Comparison of ENCODE assay signal across 25 cellular contexts in genomic region chr12:8028267-8028666, GRCh38. TPM values are rescaled to one million over a fixed set of nuclear protein-coding genes. Genes with fewer than 3 reads are reported as not detected.
DNase-seq lines count a peak whose midpoint lies in the region; ATAC-seq, FAIRE-seq and TF ChIP-seq lines count a peak whose summit lies in the region.
"Had no signal": no experiment of that assay in that cellular context is flagged by ENCODE, and none has a peak within 500 bp of the region (broad histone marks: within the 10 kb centered on the region; RNA-seq: fewer than 3 reads in every experiment).

No MANE protein-coding gene starts in this region.

- no peak for TF ChIP-seq CTCF in HCT116 (IDR thresholded peaks at IDR 0.05 in 2 of 3, conservative IDR thresholded peaks at IDR 0.05 in 1 of 3; ENCODE audit: borderline replicate concordance in 1 of 3, insufficient read depth in 1 of 3, low read depth in 2 of 3, low read length in 2 of 3)
- no peak for TF ChIP-seq CTCF in neural crest cell (conservative IDR thresholded peaks at IDR 0.05)
- TF ChIP-seq CTCF in tibial artery (IDR thresholded peaks at IDR 0.05) = no peak
- no peak for TF ChIP-seq CTCF in kidney (IDR thresholded peaks at IDR 0.05; ENCODE audit: borderline replicate concordance, extremely low read depth, insufficient read depth)

- peaks cover 11 to 33% of the 10 kb centered on the region in 2 experiments; a peak in 3 of 4 replicates for H3K4me1 ChIP-seq in HCT116 (ENCODE audit: control insufficient read depth in 1 of 2, insufficient read depth in 2 of 2, low read length in 2 of 2)
- H3K4me1 ChIP-seq in tibial artery = peaks cover 0 to 15% (median 6%) of the 10 kb centered on the region in 4 donors
- H3K4me1 ChIP-seq in kidney (ENCODE audit: control insufficient read depth in 1 of 2, insufficient read depth in 1 of 2, low read depth in 1 of 2, low read length in 2 of 2) = peaks cover 0 to 3% of the 10 kb centered on the region in 2 donors

- peak overlapping the region; percentile 20 for H3K27ac Mint-ChIP-seq in activated CD4-positive, alpha-beta memory T cell treated with anti-CD3 and anti-CD28 coated beads for 36 hours
- H3K27ac Mint-ChIP-seq in activated CD4-positive, alpha-beta memory T cell treated with anti-CD3 and anti-CD28 coated beads, Interleukin-2, amount 10 ng/mL, durations not matched to agents 7 days and 5 days = no peak overlapping the region
- H3K27ac Mint-ChIP-seq in effector memory CD8-positive, alpha-beta T cell = no peak overlapping the region
- no peak overlapping the region for H3K27ac Mint-ChIP-seq in neural crest cell (ENCODE audit: unreplicated experiment)

- peaks cover 4% of the 10 kb centered on the region for H3K79me2 ChIP-seq in HCT116 (ENCODE audit: insufficient read depth, low read length)

- DNase-seq in activated CD4-positive, alpha-beta memory T cell treated with anti-CD3 and anti-CD28 coated beads for 36 hours = no peak
- no peak for DNase-seq in activated CD4-positive, alpha-beta memory T cell treated with anti-CD3 and anti-CD28 coated beads, Interleukin-2, amount 10 ng/mL, durations not matched to agents 7 days and 5 days
- DNase-seq in HCT116 (ENCODE audit: low read depth, low spot score) = no peak
- no peak for DNase-seq in effector memory CD8-positive, alpha-beta T cell
- DNase-seq in neural crest cell (ENCODE audit: low read depth, low spot score) = no peak
- no peak for DNase-seq in tibial artery
- no peak for DNase-seq in NCI-H345 (lab: John Stamatoyannopoulos, UW)
- no peak for DNase-seq in kidney
- DNase-seq: activated CD4-positive, alpha-beta T cell treated with anti-CD3 and anti-CD28 coated beads for 4 hours; amniotic stem cell; esophagus squamous epithelium; HCEC 1CT; left ventricle myocardium superior; NCI-H1092 treated with DMSO at 0.1 percent for 48 hours; NCI-H187 treated with DMSO at 0.1 percent for 48 hours; psoas muscle had no signal

- H2AFZ ChIP-seq in HCT116 (ENCODE audit: low read depth, low read length, poor library complexity, severe bottlenecking) = no peak overlapping the region

- no peaks in the 10 kb centered on the region for H3K27me3 Mint-ChIP-seq in activated CD4-positive, alpha-beta memory T cell treated with anti-CD3 and anti-CD28 coated beads for 36 hours
- no peaks in the 10 kb centered on the region for H3K27me3 Mint-ChIP-seq in activated CD4-positive, alpha-beta memory T cell treated with anti-CD3 and anti-CD28 coated beads, Interleukin-2, amount 10 ng/mL, durations not matched to agents 7 days and 5 days
- no peaks in the 10 kb centered on the region for H3K27me3 Mint-ChIP-seq in effector memory CD8-positive, alpha-beta T cell
- H3K27me3 Mint-ChIP-seq in neural crest cell (ENCODE audit: low read depth) = peaks cover 2% of the 10 kb centered on the region

- H3K9me3 Mint-ChIP-seq in activated CD4-positive, alpha-beta memory T cell treated with anti-CD3 and anti-CD28 coated beads for 36 hours = no peaks in the 10 kb centered on the region
- H3K9me3 Mint-ChIP-seq in activated CD4-positive, alpha-beta memory T cell treated with anti-CD3 and anti-CD28 coated beads, Interleukin-2, amount 10 ng/mL, durations not matched to agents 7 days and 5 days = no peaks in the 10 kb centered on the region
- H3K9me3 Mint-ChIP-seq in effector memory CD8-positive, alpha-beta T cell = no peaks in the 10 kb centered on the region
- H3K9me3 Mint-ChIP-seq in neural crest cell = no peaks in the 10 kb centered on the region

- no peaks in the 10 kb centered on the region for H3K27me3 ChIP-seq in HCT116 (ENCODE audit: insufficient read depth, low read length)
- H3K27me3 ChIP-seq in tibial artery = no peaks in the 10 kb centered on the region
- H3K27me3 ChIP-seq: esophagus squamous epithelium, hepatocyte, neutrophil had no signal

- no peak overlapping the region for H3K4me3 Mint-ChIP-seq in activated CD4-positive, alpha-beta memory T cell treated with anti-CD3 and anti-CD28 coated beads for 36 hours
- H3K4me3 Mint-ChIP-seq in activated CD4-positive, alpha-beta memory T cell treated with anti-CD3 and anti-CD28 coated beads, Interleukin-2, amount 10 ng/mL, durations not matched to agents 7 days and 5 days = no peak overlapping the region
- H3K4me3 Mint-ChIP-seq in effector memory CD8-positive, alpha-beta T cell = peak overlapping the region; percentile 94 to 99
- peak overlapping the region; percentile 83 for H3K4me3 Mint-ChIP-seq in neural crest cell

- intact Hi-C loops in activated CD4-positive, alpha-beta memory T cell treated with anti-CD3 and anti-CD28 coated beads for 36 hours (cut with micrococcal nuclease) = no loop called here
- intact Hi-C loops in HCT116 (cut with micrococcal nuclease) (loop anchor here (5.0 kb wide), 1 partner anchor 54 kb away; the partner anchor contains the start of gene NECAP1), tibial artery (cut with DNase I; ENCODE audit: low total_unique reads) (no loop called here), kidney (cut with DNase I) (no loop called here)

- H3K27ac ChIP-seq in HCT116 (ENCODE audit: low read depth, low read length) (no peak overlapping the region; the same call in 1 of the 2 replicates), tibial artery (no peak overlapping the region), kidney (ENCODE audit: low read depth in 2 of 2, low read length in 2 of 2) (no peak overlapping the region)
- H3K27ac ChIP-seq: coronary artery had no signal

- RAD21 ChIA-PET in HCT116 (lab: Charles Lee; ENCODE audit: low non-redundant PET in 1 of 2, low total read pairs in 2 of 2, uncharacterized antibody in 2 of 2, unreplicated experiment in 2 of 2) = no interaction called here

- H3K4me1 Mint-ChIP-seq in activated CD4-positive, alpha-beta memory T cell treated with anti-CD3 and anti-CD28 coated beads for 36 hours (ENCODE audit: low read depth) = peaks cover 15% of the 10 kb centered on the region
- H3K4me1 Mint-ChIP-seq in activated CD4-positive, alpha-beta memory T cell treated with anti-CD3 and anti-CD28 coated beads, Interleukin-2, amount 10 ng/mL, durations not matched to agents 7 days and 5 days = peaks cover 24% of the 10 kb centered on the region
- H3K4me1 Mint-ChIP-seq in effector memory CD8-positive, alpha-beta T cell (ENCODE audit: low read depth in 2 of 2) = peaks cover 17 to 21% of the 10 kb centered on the region in 2 donors
- peaks cover 25% of the 10 kb centered on the region for H3K4me1 Mint-ChIP-seq in neural crest cell

- H4K20me1 ChIP-seq in HCT116 (ENCODE audit: insufficient read depth) = no peaks in the 10 kb centered on the region

- H3K36me3 Mint-ChIP-seq in activated CD4-positive, alpha-beta memory T cell treated with anti-CD3 and anti-CD28 coated beads for 36 hours = no peaks in the 10 kb centered on the region
- no peaks in the 10 kb centered on the region for H3K36me3 Mint-ChIP-seq in activated CD4-positive, alpha-beta memory T cell treated with anti-CD3 and anti-CD28 coated beads, Interleukin-2, amount 10 ng/mL, durations not matched to agents 7 days and 5 days (ENCODE audit: low read depth)
- peaks cover 30% of the 10 kb centered on the region for H3K36me3 Mint-ChIP-seq in effector memory CD8-positive, alpha-beta T cell (ENCODE audit: insufficient read depth)
- H3K36me3 Mint-ChIP-seq in neural crest cell (ENCODE audit: low read depth) = no peaks in the 10 kb centered on the region

- peak overlapping the region in 1 of 2 experiments; percentile 62; a peak in 2 of 4 replicates for H3K4me3 ChIP-seq in HCT116 (replicated peaks in 1 of 2; ENCODE audit: low read depth in 1 of 2, low read length in 2 of 2)
- H3K4me3 ChIP-seq in tibial artery = no peak overlapping the region
- no peak overlapping the region for H3K4me3 ChIP-seq in kidney (ENCODE audit: low read length in 2 of 2)
- H3K4me3 ChIP-seq: coronary artery had no signal

- H3K9ac ChIP-seq in HCT116 (ENCODE audit: low read length) = peak overlapping the region; percentile 80; the same call in 1 of the 2 replicates
- H3K9ac ChIP-seq in kidney (ENCODE audit: low read length in 2 of 2) = no peak overlapping the region

- H3K4me2 ChIP-seq in HCT116 (ENCODE audit: low read length) = peak overlapping the region; percentile 84

- TF ChIP-seq POLR2A in HCT116 (IDR thresholded peaks at IDR 0.05; ENCODE audit: borderline replicate concordance, extremely low read depth, insufficient read depth, insufficient read length) = no peak

- FAIRE-seq in kidney (lab: Jason Lieb, UNC) = no peak
- FAIRE-seq: A204.1, bronchial epithelial cell, D721Med, frontal cortex, GM12892, HepG2 had no signal

- H3K9me3 ChIP-seq in HCT116 (ENCODE audit: control insufficient read depth in 1 of 2, insufficient read depth in 1 of 2, low read depth in 1 of 2, low read length in 2 of 2) (no peaks in the 10 kb centered on the region), tibial artery (no peaks in the 10 kb centered on the region), kidney (ENCODE audit: control insufficient read depth in 1 of 2, low read length in 2 of 2) (no peaks in the 10 kb centered on the region)
- H3K9me3 ChIP-seq: esophagus squamous epithelium, neutrophil, psoas muscle had no signal

- ATAC-seq in HCT116 = no peak
- ATAC-seq in effector memory CD8-positive, alpha-beta T cell (replicated peaks) = no peak
- ATAC-seq: HepG2, left ventricle myocardium superior, psoas muscle had no signal

- POLR2A ChIA-PET in activated CD4-positive, alpha-beta memory T cell treated with anti-CD3 and anti-CD28 coated beads for 36 hours (lab: Charles Lee) = interaction anchor here (1.0 to 2.0 kb wide), 4 partner anchors 10 to 58 kb away, joined by 3 to 8 read pairs (median 6); no protein-coding TSS in a partner anchor
- POLR2A ChIA-PET in activated CD4-positive, alpha-beta memory T cell treated with anti-CD3 and anti-CD28 coated beads, Interleukin-2, amount 10 ng/mL, durations not matched to agents 7 days and 5 days (lab: Charles Lee) = interaction anchor here (1.3 to 2.5 kb wide), 3 partner anchors 10 to 53 kb away, joined by 6 to 20 read pairs (median 15); partner anchors contain the start of gene NECAP1
- POLR2A ChIA-PET in HCT116 (lab: Charles Lee) = no interaction called here

- TF ChIP-seq RAD21 in HCT116 (IDR thresholded peaks at IDR 0.05; ENCODE audit: low read depth) = no peak

- CTCF ChIA-PET in activated CD4-positive, alpha-beta memory T cell treated with anti-CD3 and anti-CD28 coated beads for 36 hours (lab: Charles Lee) = interaction anchor here (1.2 to 2.4 kb wide), 5 partner anchors 10 to 95 kb away, joined by 4 to 17 read pairs (median 7); no protein-coding TSS in a partner anchor
- CTCF ChIA-PET in activated CD4-positive, alpha-beta memory T cell treated with anti-CD3 and anti-CD28 coated beads, Interleukin-2, amount 10 ng/mL, durations not matched to agents 7 days and 5 days (lab: Charles Lee) = interaction anchor here (1.1 to 2.2 kb wide), 5 partner anchors 10 to 95 kb away, joined by 4 to 13 read pairs (median 5); no protein-coding TSS in a partner anchor
- CTCF ChIA-PET in HCT116 (lab: Charles Lee) = interaction anchor here (1.7 to 2.1 kb wide), 2 partner anchors 35 to 95 kb away, joined by 3 to 7 read pairs; no protein-coding TSS in a partner anchor

- H3K36me3 ChIP-seq in HCT116 (ENCODE audit: control insufficient read depth in 1 of 2, insufficient read depth in 2 of 2, low read length in 2 of 2) (no peaks in the 10 kb centered on the region), tibial artery (no peaks in the 10 kb centered on the region), kidney (ENCODE audit: control insufficient read depth in 1 of 2, insufficient read depth in 2 of 2, low read length in 2 of 2) (no peaks in the 10 kb centered on the region)
- H3K36me3 ChIP-seq: esophagus squamous epithelium, neutrophil had no signal

- BruUV-seq in HCT116 (replicated peaks; lab: Mats Ljungman, UMichigan) = no TSS peak

- no peaks in the 10 kb centered on the region for H3K9me2 ChIP-seq in HCT116 (ENCODE audit: insufficient read depth)

RNA-seq across cellular contexts. Expression of gene FOXJ2, which starts 4.2 kb away (rescaled TPM):
- total RNA-seq in activated CD4-positive, alpha-beta memory T cell treated with anti-CD3 and anti-CD28 coated beads for 36 hours = 10 to 100 TPM; 16.7 to 17.1 TPM
- 10 to 100 TPM; 19.6 to 20.4 TPM for total RNA-seq in activated CD4-positive, alpha-beta memory T cell treated with anti-CD3 and anti-CD28 coated beads, Interleukin-2, amount 10 ng/mL, durations not matched to agents 7 days and 5 days
- total RNA-seq in HCT116 (2021; ENCODE audit: unreplicated experiment) (20.3 TPM), neural crest cell (14.1 and 15.4 TPM in 2 replicates), kidney (17.0 TPM)
- 17.7 and 17.9 TPM in 2 replicates for polyA plus RNA-seq in HCT116 (2012)
- 4.4 TPM for polyA plus RNA-seq in kidney (ENCODE audit: insufficient read depth, low read depth, low replicate concordance)

RNA-seq across cellular contexts. Expression of gene C3AR1, which starts 37.9 kb away (rescaled TPM):
- total RNA-seq in activated CD4-positive, alpha-beta memory T cell treated with anti-CD3 and anti-CD28 coated beads for 36 hours = under 1 TPM; 0.94 to 0.97 TPM
- 10 to 100 TPM; 11.4 to 12.2 TPM for total RNA-seq in activated CD4-positive, alpha-beta memory T cell treated with anti-CD3 and anti-CD28 coated beads, Interleukin-2, amount 10 ng/mL, durations not matched to agents 7 days and 5 days
- not detected for total RNA-seq in HCT116 (2021; ENCODE audit: unreplicated experiment)
- 0.04 and 0.24 TPM in 2 replicates for polyA plus RNA-seq in HCT116 (2012)
- total RNA-seq in neural crest cell = not detected in 2 replicates
- total RNA-seq in kidney = 17.7 TPM
- polyA plus RNA-seq in kidney (ENCODE audit: insufficient read depth, low read depth, low replicate concordance) = 2.9 TPM
- total RNA-seq: bronchial epithelial cell, HepG2 had no signal
- polyA plus RNA-seq: HepG2 had no signal

RNA-seq across cellular contexts. Expression of gene NECAP1, which starts 53.8 kb away (rescaled TPM):
- 10 to 100 TPM; 29.4 to 32.2 TPM for total RNA-seq in activated CD4-positive, alpha-beta memory T cell treated with anti-CD3 and anti-CD28 coated beads for 36 hours
- total RNA-seq in activated CD4-positive, alpha-beta memory T cell treated with anti-CD3 and anti-CD28 coated beads, Interleukin-2, amount 10 ng/mL, durations not matched to agents 7 days and 5 days = 10 to 100 TPM; 38.4 to 42.9 TPM
- total RNA-seq in HCT116 (2021; ENCODE audit: unreplicated experiment) = 35.7 TPM
- polyA plus RNA-seq in HCT116 (2012) = 22.0 and 27.1 TPM in 2 replicates
- 25.7 and 27.3 TPM in 2 replicates for total RNA-seq in neural crest cell
- total RNA-seq in kidney = 29.0 TPM
- polyA plus RNA-seq in kidney (ENCODE audit: insufficient read depth, low read depth, low replicate concordance) = 20.5 TPM

Comparison
In these comparisons a context has a peak if more than half of its experiments do, and no peak if none do; other contexts are left out.
1. H3K4me3 Mint-ChIP-seq: peak in effector memory CD8-positive, alpha-beta T cell (2 of 2) and neural crest cell (single experiment); none in activated CD4-positive, alpha-beta memory T cell treated with anti-CD3 and anti-CD28 coated beads for 36 hours (single experiment) and activated CD4-positive, alpha-beta memory T cell treated with anti-CD3 and anti-CD28 coated beads, Interleukin-2, amount 10 ng/mL, durations not matched to agents 7 days and 5 days (single experiment).